ENCODE assay signal across 1 cellular context in genomic region chr1:155062702-155063411, GRCh38.
TF ChIP-seq lines count a peak whose summit lies in the region.

No MANE protein-coding gene starts in this region.

TF ChIP-seq in K562, 482 proteins besides CTCF, POLR2A, EP300 and RAD21 (continued from another document and continues in another):
- TF ChIP-seq ZNF655 (CRISPR knock-in tag; IDR thresholded peaks at IDR 0.05) (no peak), SP2 (IDR thresholded peaks at IDR 0.05; ENCODE audit: extremely low read depth, low read depth, low read length, poor library complexity, severe bottlenecking) (no peak), SMARCA4 (IDR thresholded peaks at IDR 0.05) (no peak), U2AF1 (optimal IDR thresholded peaks at IDR 0.05; ENCODE audit: low read depth, low read length) (no peak), RCOR1 (IDR thresholded peaks at IDR 0.05; ENCODE audit: borderline replicate concordance in 1 of 2, low read depth in 2 of 2, low read length in 2 of 2) (no peak; a peak in 1 of 4 replicates), DMBX1 (CRISPR knock-in tag; IDR thresholded peaks at IDR 0.05; ENCODE audit: borderline replicate concordance) (no peak), ZNF766 (CRISPR knock-in tag; conservative IDR thresholded peaks at IDR 0.05) (no peak), ZNF24 (IDR thresholded peaks at IDR 0.05) (no peak), FOXA3 (CRISPR knock-in tag; conservative IDR thresholded peaks at IDR 0.05 in 1 of 2, IDR thresholded peaks at IDR 0.05 in 1 of 2) (0 out of 4 replicates have a peak, but pooled peaks of 1 of the 2 experiments have one; percentile 37), ZNF609 (CRISPR knock-in tag; IDR thresholded peaks at IDR 0.05; ENCODE audit: borderline replicate concordance) (no peak), CREM (IDR thresholded peaks at IDR 0.05; ENCODE audit: low read depth) (peak; percentile 55; the same call in 1 of the 2 replicates), ZZZ3 (IDR thresholded peaks at IDR 0.05) (no peak), SRSF9 (IDR thresholded peaks at IDR 0.05; ENCODE audit: borderline replicate concordance, low read depth, low read length) (no peak), DEAF1 (CRISPR knock-in tag; IDR thresholded peaks at IDR 0.05) (peak; percentile 92), ZNF121 (CRISPR knock-in tag; conservative IDR thresholded peaks at IDR 0.05) (no peak), BCL6 (CRISPR knock-in tag; IDR thresholded peaks at IDR 0.05) (no peak), POLR2G (IDR thresholded peaks at IDR 0.05; ENCODE audit: low read depth, low read length) (no peak), STAG1 (CRISPR knock-in tag; IDR thresholded peaks at IDR 0.05; ENCODE audit: borderline replicate concordance) (peak; percentile 89), ZNF354B (CRISPR knock-in tag; IDR thresholded peaks at IDR 0.05) (no peak), PPARD (CRISPR knock-in tag; IDR thresholded peaks at IDR 0.05) (no peak), GTF3C2 (IDR thresholded peaks at IDR 0.05; ENCODE audit: borderline replicate concordance, extremely low read depth, insufficient read length) (no peak), TFAP4 (CRISPR knock-in tag; IDR thresholded peaks at IDR 0.05; ENCODE audit: borderline replicate concordance) (peak; percentile 51; the same call in 1 of the 2 replicates), PHF21A (IDR thresholded peaks at IDR 0.05; ENCODE audit: borderline replicate concordance, low read depth) (no peak), POU5F1 (IDR thresholded peaks at IDR 0.05; ENCODE audit: borderline replicate concordance, low read depth, low read length, partially characterized antibody) (no peak), YY1 (IDR thresholded peaks at IDR 0.05; ENCODE audit: borderline replicate concordance in 1 of 3, control insufficient read depth in 1 of 3, extremely low read depth in 1 of 3, insufficient read depth in 3 of 3, insufficient read length in 1 of 3, insufficient replicate concordance in 2 of 3, low read depth in 1 of 3, low read length in 2 of 3) (peak in 1 of 3 experiments; percentile 33), ZNF707 (CRISPR knock-in tag; conservative IDR thresholded peaks at IDR 0.05) (no peak), MBD1 (CRISPR knock-in tag; IDR thresholded peaks at IDR 0.05) (no peak), ZNF12 (CRISPR knock-in tag; IDR thresholded peaks at IDR 0.05) (no peak), TARDBP (IDR thresholded peaks at IDR 0.05) (no peak), CTBP1 (IDR thresholded peaks at IDR 0.05; ENCODE audit: borderline replicate concordance) (peak; percentile 67; the same call in 1 of the 2 replicates), ZNF449 (CRISPR knock-in tag; IDR thresholded peaks at IDR 0.05) (no peak), ZNF165 (CRISPR knock-in tag; IDR thresholded peaks at IDR 0.05; ENCODE audit: borderline replicate concordance) (no peak), RBFOX2 (IDR thresholded peaks at IDR 0.05; ENCODE audit: low read depth, low read length) (no peak), GTF2F1 (IDR thresholded peaks at IDR 0.05; ENCODE audit: low read depth, low read length) (no peak), KLF10 (CRISPR knock-in tag; IDR thresholded peaks at IDR 0.05) (no peak), ETV5 (CRISPR knock-in tag; IDR thresholded peaks at IDR 0.05; ENCODE audit: low read depth) (no peak), POLR2B (IDR thresholded peaks at IDR 0.05; ENCODE audit: low read depth, partially characterized antibody) (no peak), ZNF253 (CRISPR knock-in tag; conservative IDR thresholded peaks at IDR 0.05) (no peak), PKNOX1 (IDR thresholded peaks at IDR 0.05) (no peak), L3MBTL2 (IDR thresholded peaks at IDR 0.05) (0 out of 2 replicates have a peak, but pooled peaks have one; percentile 8), ZBTB33 (CRISPR knock-in tag; IDR thresholded peaks at IDR 0.05) (peak; percentile 57), ZNF695 (CRISPR knock-in tag; IDR thresholded peaks at IDR 0.05) (no peak), TOE1 (IDR thresholded peaks at IDR 0.05; ENCODE audit: borderline replicate concordance) (0 out of 2 replicates have a peak, but pooled peaks have one; percentile 40), TOE1 (CRISPR knock-in tag; IDR thresholded peaks at IDR 0.05; ENCODE audit: borderline replicate concordance, low read depth) (no peak), HDAC6 (IDR thresholded peaks at IDR 0.05; ENCODE audit: low read depth, low read length) (no peak), LCOR (CRISPR knock-in tag; IDR thresholded peaks at IDR 0.05) (peak; percentile 54; the same call in 1 of the 2 replicates), ZSCAN32 (CRISPR knock-in tag; IDR thresholded peaks at IDR 0.05) (no peak)
